20 cellular contexts compared by ENCODE assay signal in genomic region chrX:49250578-49250977, GRCh38. TPM values are rescaled to one million over a fixed set of nuclear protein-coding genes. Genes with fewer than 3 reads are reported as not detected.
DNase-seq lines count a peak whose midpoint lies in the region; ATAC-seq and TF ChIP-seq lines count a peak whose summit lies in the region.
"Had no signal": no experiment of that assay in that cellular context is flagged by ENCODE, and none has a peak within 500 bp of the region (broad histone marks: within the 10 kb centered on the region; RNA-seq: fewer than 3 reads in every experiment).

No MANE protein-coding gene starts in this region.

- H3K27ac ChIP-seq in CD4-positive, CD25-positive, alpha-beta regulatory T cell (ENCODE audit: insufficient read depth, low read length, poor library complexity, severe bottlenecking), result peak overlapping the region; percentile 66
- no peak overlapping the region for H3K27ac ChIP-seq in gastrocnemius medialis
- H3K27ac ChIP-seq: BLaER1 treated with 17β-estradiol and CSF1 and Interleukin-3, amounts not matched to agents 10 nM and 100 nM; Peyer's patch had no signal

- no peaks in the 10 kb centered on the region for H3K27me3 Mint-ChIP-seq in CD4-positive, CD25-positive, alpha-beta regulatory T cell
- no peaks in the 10 kb centered on the region for H3K27me3 Mint-ChIP-seq in activated CD8-positive, alpha-beta T cell treated with anti-CD3 and anti-CD28 coated beads, Interleukin-2, amount 10 ng/mL, durations not matched to agents 7 days and 5 days (ENCODE audit: low read depth)
- peaks cover 2% of the 10 kb centered on the region for H3K27me3 Mint-ChIP-seq in endothelial cell (ENCODE audit: unreplicated experiment)
- H3K27me3 Mint-ChIP-seq: IgD-negative memory B cell had no signal

- H3K36me3 ChIP-seq in CD4-positive, CD25-positive, alpha-beta regulatory T cell (ENCODE audit: control insufficient read depth, insufficient read depth, low read length), result peaks cover 34% of the 10 kb centered on the region
- peaks cover 0 to 5% of the 10 kb centered on the region in 2 donors for H3K36me3 ChIP-seq in gastrocnemius medialis

- H3K4me3 Mint-ChIP-seq in CD4-positive, CD25-positive, alpha-beta regulatory T cell, result peak overlapping the region; percentile 53 to 96 (median 86)
- no peak overlapping the region for H3K4me3 Mint-ChIP-seq in activated CD8-positive, alpha-beta T cell treated with anti-CD3 and anti-CD28 coated beads, Interleukin-2, amount 10 ng/mL, durations not matched to agents 7 days and 5 days
- peak overlapping the region; percentile 15 for H3K4me3 Mint-ChIP-seq in endothelial cell (ENCODE audit: unreplicated experiment)

- no peak for TF ChIP-seq POLR2A in gastrocnemius medialis (IDR thresholded peaks at IDR 0.05)

- in situ Hi-C loops in gastrocnemius medialis (cut with MboI; ENCODE audit: low sequenced_read_pairs in 4 of 4), result no loop called here

- peaks cover 0 to 70% (median 21%) of the 10 kb centered on the region in 4 donors for H3K4me1 Mint-ChIP-seq in CD4-positive, CD25-positive, alpha-beta regulatory T cell
- peaks cover 14% of the 10 kb centered on the region for H3K4me1 Mint-ChIP-seq in activated CD8-positive, alpha-beta T cell treated with anti-CD3 and anti-CD28 coated beads, Interleukin-2, amount 10 ng/mL, durations not matched to agents 7 days and 5 days (ENCODE audit: low read depth)
- H3K4me1 Mint-ChIP-seq in endothelial cell (ENCODE audit: unreplicated experiment), result no peaks in the 10 kb centered on the region

- peaks cover 65% of the 10 kb centered on the region for H3K4me1 ChIP-seq in CD4-positive, CD25-positive, alpha-beta regulatory T cell (ENCODE audit: control insufficient read depth, insufficient read depth, low read length, poor library complexity, severe bottlenecking)
- H3K4me1 ChIP-seq in gastrocnemius medialis, result no peaks in the 10 kb centered on the region
- H3K4me1 ChIP-seq: Peyer's patch had no signal

- no peak overlapping the region for H3K4me3 ChIP-seq in CD4-positive, CD25-positive, alpha-beta regulatory T cell (ENCODE audit: low read depth, low read length)
- no peak overlapping the region for H3K4me3 ChIP-seq in gastrocnemius medialis
- H3K4me3 ChIP-seq: BLaER1 treated with 17β-estradiol and CSF1 and Interleukin-3, amounts not matched to agents 10 nM and 100 nM; Peyer's patch had no signal

- H3K9me3 ChIP-seq in CD4-positive, CD25-positive, alpha-beta regulatory T cell (ENCODE audit: control insufficient read depth in 2 of 2, low read length in 2 of 2), result no peaks in the 10 kb centered on the region
- H3K9me3 ChIP-seq in gastrocnemius medialis, result no peaks in the 10 kb centered on the region
- H3K9me3 ChIP-seq: BLaER1 treated with 17β-estradiol and CSF1 and Interleukin-3, amounts not matched to agents 10 nM and 100 nM; Peyer's patch had no signal

- no peak for DNase-seq in activated CD4-positive, CD25-positive, alpha-beta regulatory T cell treated with anti-CD3 and anti-CD28 coated beads, Interleukin-2, amount 50 U/mL, for 72 hours
- DNase-seq in CD4-positive, CD25-positive, alpha-beta regulatory T cell, result peak in 2 of 3 donors; percentile 44 to 69
- DNase-seq in activated CD8-positive, alpha-beta T cell treated with anti-CD3 and anti-CD28 coated beads, Interleukin-2, amount 10 ng/mL, durations not matched to agents 7 days and 5 days, result no peak
- DNase-seq in endothelial cell (ENCODE audit: low spot score), result no peak
- no peak for DNase-seq in gastrocnemius medialis
- no peak for DNase-seq in AG08395 (ENCODE audit: low spot score)
- no peak for DNase-seq in SW 1271 (lab: John Stamatoyannopoulos, UW)
- DNase-seq: 8988T, DND-41, GF-D8, NCI-H1930, NCI-H2171, NCI-H510A treated with DMSO at 0.1 percent for 48 hours, Peyer's patch had no signal

- H3K36me3 Mint-ChIP-seq in CD4-positive, CD25-positive, alpha-beta regulatory T cell, result peaks cover 14% of the 10 kb centered on the region
- peaks cover 26% of the 10 kb centered on the region for H3K36me3 Mint-ChIP-seq in activated CD8-positive, alpha-beta T cell treated with anti-CD3 and anti-CD28 coated beads, Interleukin-2, amount 10 ng/mL, durations not matched to agents 7 days and 5 days (ENCODE audit: low read depth)
- peaks cover 4% of the 10 kb centered on the region for H3K36me3 Mint-ChIP-seq in endothelial cell (ENCODE audit: low read depth, unreplicated experiment)
- H3K36me3 Mint-ChIP-seq: IgD-negative memory B cell had no signal

- intact Hi-C loops in gastrocnemius medialis (cut with DNase I; ENCODE audit: low total_unique reads), result no loop called here

- TF ChIP-seq CTCF in endothelial cell (IDR thresholded peaks at IDR 0.05; ENCODE audit: unreplicated experiment), result no peak
- no peak for TF ChIP-seq CTCF in gastrocnemius medialis (IDR thresholded peaks at IDR 0.05 in 4 of 5, conservative IDR thresholded peaks at IDR 0.05 in 1 of 5)

- H3K9me3 Mint-ChIP-seq in CD4-positive, CD25-positive, alpha-beta regulatory T cell, result peaks cover 0 to 2% (median 0%) of the 10 kb centered on the region in 7 donors
- H3K9me3 Mint-ChIP-seq in activated CD8-positive, alpha-beta T cell treated with anti-CD3 and anti-CD28 coated beads, Interleukin-2, amount 10 ng/mL, durations not matched to agents 7 days and 5 days (ENCODE audit: insufficient read depth), result no peaks in the 10 kb centered on the region
- H3K9me3 Mint-ChIP-seq in endothelial cell (ENCODE audit: unreplicated experiment), result no peaks in the 10 kb centered on the region
- H3K9me3 Mint-ChIP-seq: IgD-negative memory B cell had no signal

- peak overlapping the region; percentile 90 to 95 (median 93) for H3K27ac Mint-ChIP-seq in CD4-positive, CD25-positive, alpha-beta regulatory T cell
- H3K27ac Mint-ChIP-seq in activated CD8-positive, alpha-beta T cell treated with anti-CD3 and anti-CD28 coated beads, Interleukin-2, amount 10 ng/mL, durations not matched to agents 7 days and 5 days, result peak overlapping the region; percentile 70
- no peak overlapping the region for H3K27ac Mint-ChIP-seq in endothelial cell (ENCODE audit: unreplicated experiment)

- CTCF ChIA-PET in activated CD8-positive, alpha-beta T cell treated with anti-CD3 and anti-CD28 coated beads, Interleukin-2, amount 10 ng/mL, durations not matched to agents 7 days and 5 days (lab: Charles Lee), result no interaction called here

- POLR2A ChIA-PET in activated CD8-positive, alpha-beta T cell treated with anti-CD3 and anti-CD28 coated beads, Interleukin-2, amount 10 ng/mL, durations not matched to agents 7 days and 5 days (lab: Charles Lee), result no interaction called here

- ATAC-seq in activated CD4-positive, CD25-positive, alpha-beta regulatory T cell treated with anti-CD3 and anti-CD28 coated beads, Interleukin-2, amount 50 U/mL, for 24 hours, result peak; percentile 32 to 35
- peak; percentile 39 to 56 for ATAC-seq in CD4-positive, CD25-positive, alpha-beta regulatory T cell (ENCODE audit: low read depth in 2 of 2)
- ATAC-seq in activated CD8-positive, alpha-beta T cell treated with anti-CD3 and anti-CD28 coated beads, Interleukin-2, amount 10 ng/mL, durations not matched to agents 7 days and 5 days, result no peak
- ATAC-seq in gastrocnemius medialis, result no peak
- ATAC-seq: HCT116 had no signal

- H3K27me3 ChIP-seq in CD4-positive, CD25-positive, alpha-beta regulatory T cell (ENCODE audit: control insufficient read depth, insufficient read depth, low read length), result no peaks in the 10 kb centered on the region
- no peaks in the 10 kb centered on the region for H3K27me3 ChIP-seq in gastrocnemius medialis
- H3K27me3 ChIP-seq: Peyer's patch had no signal

RNA-seq across cellular contexts. Expression of gene FOXP3, which starts 13.9 kb away (rescaled TPM):
- total RNA-seq in CD4-positive, CD25-positive, alpha-beta regulatory T cell, result 198 TPM
- polyA plus RNA-seq in CD4-positive, CD25-positive, alpha-beta regulatory T cell, result 100 to 1,000 TPM; 154 to 190 (median 172) TPM
- 10 to 100 TPM; 14.6 to 15.4 TPM for total RNA-seq in activated CD8-positive, alpha-beta T cell treated with anti-CD3 and anti-CD28 coated beads, Interleukin-2, amount 10 ng/mL, durations not matched to agents 7 days and 5 days
- 0.26 TPM for total RNA-seq in endothelial cell (ENCODE audit: unreplicated experiment)
- not detected for total RNA-seq in gastrocnemius medialis
- total RNA-seq: HT-29, LHCN-M2 had no signal

RNA-seq across cellular contexts. Expression of gene CCDC22, which starts 15.3 kb away (rescaled TPM):
- 18.3 TPM for total RNA-seq in CD4-positive, CD25-positive, alpha-beta regulatory T cell
- polyA plus RNA-seq in CD4-positive, CD25-positive, alpha-beta regulatory T cell, result 10 to 100 TPM; 18.8 to 34.6 (median 28.0) TPM
- 10 to 100 TPM; 27.3 to 32.2 TPM for total RNA-seq in activated CD8-positive, alpha-beta T cell treated with anti-CD3 and anti-CD28 coated beads, Interleukin-2, amount 10 ng/mL, durations not matched to agents 7 days and 5 days
- 24.2 TPM for total RNA-seq in endothelial cell (ENCODE audit: unreplicated experiment)
- total RNA-seq in gastrocnemius medialis, result 10 to 100 TPM; 11.1 to 22.0 (median 17.0) TPM

RNA-seq across cellular contexts. Expression of gene CACNA1F, which starts 17.4 kb away (rescaled TPM):
- 0.69 TPM for total RNA-seq in CD4-positive, CD25-positive, alpha-beta regulatory T cell
- polyA plus RNA-seq in CD4-positive, CD25-positive, alpha-beta regulatory T cell, result not detected
- total RNA-seq in activated CD8-positive, alpha-beta T cell treated with anti-CD3 and anti-CD28 coated beads, Interleukin-2, amount 10 ng/mL, durations not matched to agents 7 days and 5 days, result under 1 TPM; 0.11 to 0.18 TPM
- total RNA-seq in endothelial cell (ENCODE audit: unreplicated experiment) (0.59 TPM), gastrocnemius medialis (not detected)
- total RNA-seq: HT-29, LHCN-M2 had no signal
- polyA plus RNA-seq: IgD-negative memory B cell had no signal

RNA-seq across cellular contexts. Expression of gene PPP1R3F, which starts 19.0 kb away (rescaled TPM):
- total RNA-seq in CD4-positive, CD25-positive, alpha-beta regulatory T cell, result 19.4 TPM
- polyA plus RNA-seq in CD4-positive, CD25-positive, alpha-beta regulatory T cell, result 10 to 100 TPM; 11.8 to 28.0 (median 15.1) TPM
- total RNA-seq in activated CD8-positive, alpha-beta T cell treated with anti-CD3 and anti-CD28 coated beads, Interleukin-2, amount 10 ng/mL, durations not matched to agents 7 days and 5 days, result 1 to 10 TPM; 8.0 to 8.5 TPM
- total RNA-seq in endothelial cell (ENCODE audit: unreplicated experiment) (6.0 TPM), gastrocnemius medialis (10 to 100 TPM; 24.0 to 49.6 (median 34.2) TPM)

RNA-seq across cellular contexts. Expression of gene SYP, which starts 50.6 kb away (rescaled TPM):
- 1.3 TPM for total RNA-seq in CD4-positive, CD25-positive, alpha-beta regulatory T cell
- polyA plus RNA-seq in CD4-positive, CD25-positive, alpha-beta regulatory T cell, result under 1 TPM; 0.67 to 0.95 (median 0.84) TPM
- 1 to 10 TPM; 1.1 to 2.6 TPM for total RNA-seq in activated CD8-positive, alpha-beta T cell treated with anti-CD3 and anti-CD28 coated beads, Interleukin-2, amount 10 ng/mL, durations not matched to agents 7 days and 5 days
- total RNA-seq in endothelial cell (ENCODE audit: unreplicated experiment) (1.8 TPM), gastrocnemius medialis (1 to 10 TPM in 1 of 4 donors, under 1 TPM in 3; 0.15 to 3.9 (median 0.40) TPM)

Comparison
In these comparisons a context has a peak if more than half of its experiments do, and no peak if none do; other contexts are left out.
1. ATAC-seq: peak in activated CD4-positive, CD25-positive, alpha-beta regulatory T cell treated with anti-CD3 and anti-CD28 coated beads, Interleukin-2, amount 50 U/mL, for 24 hours (2 of 2) and CD4-positive, CD25-positive, alpha-beta regulatory T cell (2 of 2); none in activated CD8-positive, alpha-beta T cell treated with anti-CD3 and anti-CD28 coated beads, Interleukin-2, amount 10 ng/mL, durations not matched to agents 7 days and 5 days (single experiment) and gastrocnemius medialis (0 of 2).
2. DNase-seq: peak in CD4-positive, CD25-positive, alpha-beta regulatory T cell (2 of 3); none in activated CD4-positive, CD25-positive, alpha-beta regulatory T cell treated with anti-CD3 and anti-CD28 coated beads, Interleukin-2, amount 50 U/mL, for 72 hours (single experiment), activated CD8-positive, alpha-beta T cell treated with anti-CD3 and anti-CD28 coated beads, Interleukin-2, amount 10 ng/mL, durations not matched to agents 7 days and 5 days (single experiment), endothelial cell (single experiment), gastrocnemius medialis (0 of 2), AG08395 (single experiment) and SW 1271 (0 of 2).
3. RNA of gene FOXP3, which starts 13.9 kb away (total RNA-seq): 198 TPM in CD4-positive, CD25-positive, alpha-beta regulatory T cell (single experiment) and 14.6 to 15.4 TPM in activated CD8-positive, alpha-beta T cell treated with anti-CD3 and anti-CD28 coated beads, Interleukin-2, amount 10 ng/mL, durations not matched to agents 7 days and 5 days; 0.26 TPM in endothelial cell (single experiment) and not detected in gastrocnemius medialis; every median in the first group is over 10 times any median in the second.